Comparison of ENCODE assay signal across 1 cellular context in genomic region chr18:11147371-11147860, GRCh38.
TF ChIP-seq lines count a peak whose summit lies in the region.

No MANE protein-coding gene starts in this region.

TF ChIP-seq in endothelial cell of umbilical vein, 7 proteins besides CTCF, POLR2A, EP300 and RAD21 (continued from another document):
- TF ChIP-seq POLR2AphosphoS5 (IDR thresholded peaks at IDR 0.05; ENCODE audit: insufficient read depth, low read depth, low read length) (no peak), FOS (IDR thresholded peaks at IDR 0.05; ENCODE audit: borderline replicate concordance, insufficient read depth, low read length) (no peak), GATA2 (IDR thresholded peaks at IDR 0.05; ENCODE audit: insufficient read depth, insufficient read length, low read depth, low read length) (no peak)
